ENCODE assay signal across 10 cellular contexts in genomic region chr22:50262460-50262911, GRCh38. TPM values are rescaled to one million over a fixed set of nuclear protein-coding genes. Genes with fewer than 3 reads are reported as not detected.
DNase-seq lines count a peak whose midpoint lies in the region.
"Had no signal": no experiment of that assay in that cellular context is flagged by ENCODE, and none has a peak within 500 bp of the region (broad histone marks: within the 10 kb centered on the region; RNA-seq: fewer than 3 reads in every experiment).

No MANE protein-coding gene starts in this region.

- no peaks in the 10 kb centered on the region for H3K9me3 Mint-ChIP-seq in activated CD4-positive, alpha-beta memory T cell treated with anti-CD3 and anti-CD28 coated beads for 36 hours

- POLR2A ChIA-PET in activated CD4-positive, alpha-beta memory T cell treated with anti-CD3 and anti-CD28 coated beads for 36 hours (lab: Charles Lee): interaction anchor here (3.5 kb wide), 1 partner anchor 11 kb away, joined by 15 read pairs; the partner anchor contains the start of gene HDAC10

- H3K27me3 Mint-ChIP-seq in activated CD4-positive, alpha-beta memory T cell treated with anti-CD3 and anti-CD28 coated beads for 36 hours: peaks cover 19% of the 10 kb centered on the region

- no peak overlapping the region for H3K27ac Mint-ChIP-seq in activated CD4-positive, alpha-beta memory T cell treated with anti-CD3 and anti-CD28 coated beads for 36 hours

- peak overlapping the region; percentile 61 for H3K4me3 Mint-ChIP-seq in activated CD4-positive, alpha-beta memory T cell treated with anti-CD3 and anti-CD28 coated beads for 36 hours

- CTCF ChIA-PET in activated CD4-positive, alpha-beta memory T cell treated with anti-CD3 and anti-CD28 coated beads for 36 hours (lab: Charles Lee): interaction anchor here (1.9 kb wide), 1 partner anchor 22 kb away, joined by 5 read pairs; no protein-coding TSS in a partner anchor

- H3K36me3 Mint-ChIP-seq in activated CD4-positive, alpha-beta memory T cell treated with anti-CD3 and anti-CD28 coated beads for 36 hours: no peaks in the 10 kb centered on the region

- DNase-seq in DMS53 (lab: John Stamatoyannopoulos, UW): peak; percentile 65
- DNase-seq in DMS53 treated with DMSO at 0.1 percent for 48 hours (lab: John Stamatoyannopoulos, UW; ENCODE audit: unreplicated experiment): no peak
- peak; percentile 44 for DNase-seq in HT1080 (ENCODE audit: low read depth)
- DNase-seq in activated CD4-positive, alpha-beta memory T cell treated with anti-CD3 and anti-CD28 coated beads for 36 hours: peak; percentile 29
- peak; percentile 47 for DNase-seq in myocyte (ENCODE audit: low read depth)
- DNase-seq in NOMO-1 treated with dmso at 0.1 percent for 144 hours (lab: John Stamatoyannopoulos, UW; ENCODE audit: unreplicated experiment): no peak
- no peak for DNase-seq in G401 (ENCODE audit: low spot score)
- DNase-seq in middle frontal gyrus (ENCODE audit: extremely low spot score, low spot score): no peak
- DNase-seq: NCI-H146, T-helper 9 cell had no signal

- intact Hi-C loops in activated CD4-positive, alpha-beta memory T cell treated with anti-CD3 and anti-CD28 coated beads for 36 hours (cut with micrococcal nuclease): no loop called here

- in situ Hi-C loops in G401 (cut with HindIII; ENCODE audit: low sequenced_read_pairs): no loop called here

- H3K4me1 Mint-ChIP-seq in activated CD4-positive, alpha-beta memory T cell treated with anti-CD3 and anti-CD28 coated beads for 36 hours (ENCODE audit: low read depth): peaks cover 5% of the 10 kb centered on the region

RNA-seq across cellular contexts. Expression of gene MAPK12, which starts 1.0 kb away (rescaled TPM):
- 50.1 and 50.6 TPM in 2 replicates for total RNA-seq in HT1080 (2014; rRNA removed; shearing (Covaris generic))
- 34.3 and 41.5 TPM in 2 replicates for polyA plus RNA-seq in HT1080 (2015; cell fraction: cytosol; rRNA removed)
- polyA plus RNA-seq in HT1080 (2015; cell fraction: nucleus; rRNA removed): 159 and 182 TPM in 2 replicates
- 1 to 10 TPM; 9.1 to 9.7 TPM for total RNA-seq in activated CD4-positive, alpha-beta memory T cell treated with anti-CD3 and anti-CD28 coated beads for 36 hours
- total RNA-seq in myocyte: 27.9 and 30.0 TPM in 2 replicates
- polyA plus RNA-seq in myocyte (2012): 15.1 TPM
- 155 and 158 TPM in 2 replicates for total RNA-seq in G401 (2014; rRNA removed; shearing (Covaris generic))

RNA-seq across cellular contexts. Expression of gene MAPK11, which starts 7.7 kb away (rescaled TPM):
- total RNA-seq in HT1080 (2014; rRNA removed; shearing (Covaris generic)): 12.6 and 18.0 TPM in 2 replicates
- polyA plus RNA-seq in HT1080 (2015; cell fraction: cytosol; rRNA removed): 12.1 and 14.3 TPM in 2 replicates
- polyA plus RNA-seq in HT1080 (2015; cell fraction: nucleus; rRNA removed): 42.7 and 47.7 TPM in 2 replicates
- total RNA-seq in activated CD4-positive, alpha-beta memory T cell treated with anti-CD3 and anti-CD28 coated beads for 36 hours: 10 to 100 TPM; 23.1 to 24.6 TPM
- 3.2 and 3.3 TPM in 2 replicates for total RNA-seq in myocyte
- 6.0 TPM for polyA plus RNA-seq in myocyte (2012)
- total RNA-seq in G401 (2014; rRNA removed; shearing (Covaris generic)): 21.3 and 21.5 TPM in 2 replicates

RNA-seq across cellular contexts. Expression of gene HDAC10, which starts 11.4 kb away (rescaled TPM):
- 13.6 and 14.5 TPM in 2 replicates for total RNA-seq in HT1080 (2014; rRNA removed; shearing (Covaris generic))
- polyA plus RNA-seq in HT1080 (2015; cell fraction: cytosol; rRNA removed): 20.3 and 20.6 TPM in 2 replicates
- polyA plus RNA-seq in HT1080 (2015; cell fraction: nucleus; rRNA removed): 190 and 200 TPM in 2 replicates
- total RNA-seq in activated CD4-positive, alpha-beta memory T cell treated with anti-CD3 and anti-CD28 coated beads for 36 hours: 10 to 100 TPM; 46.1 to 47.6 TPM
- total RNA-seq in myocyte: 12.9 and 22.5 TPM in 2 replicates
- polyA plus RNA-seq in myocyte (2012): 19.8 TPM
- 6.1 and 28.5 TPM in 2 replicates for total RNA-seq in G401 (2014; rRNA removed; shearing (Covaris generic))

RNA-seq across cellular contexts. Expression of gene TUBGCP6, which starts 17.7 kb away (rescaled TPM):
- 13.1 and 14.2 TPM in 2 replicates for total RNA-seq in HT1080 (2014; rRNA removed; shearing (Covaris generic))
- polyA plus RNA-seq in HT1080 (2015; cell fraction: cytosol; rRNA removed): 3.9 and 5.5 TPM in 2 replicates
- polyA plus RNA-seq in HT1080 (2015; cell fraction: nucleus; rRNA removed): 82.8 and 86.1 TPM in 2 replicates
- 10 to 100 TPM; 41.4 to 43.8 TPM for total RNA-seq in activated CD4-positive, alpha-beta memory T cell treated with anti-CD3 and anti-CD28 coated beads for 36 hours
- total RNA-seq in myocyte: 33.7 and 35.4 TPM in 2 replicates
- polyA plus RNA-seq in myocyte (2012): 26.1 TPM
- 15.1 and 17.0 TPM in 2 replicates for total RNA-seq in G401 (2014; rRNA removed; shearing (Covaris generic))

RNA-seq across cellular contexts. Expression of gene PLXNB2, which starts 45.0 kb away (rescaled TPM):
- total RNA-seq in HT1080 (2014; rRNA removed; shearing (Covaris generic)): 73.4 and 84.1 TPM in 2 replicates
- 107 and 112 TPM in 2 replicates for polyA plus RNA-seq in HT1080 (2015; cell fraction: cytosol; rRNA removed)
- polyA plus RNA-seq in HT1080 (2015; cell fraction: nucleus; rRNA removed): 340 and 353 TPM in 2 replicates
- total RNA-seq in activated CD4-positive, alpha-beta memory T cell treated with anti-CD3 and anti-CD28 coated beads for 36 hours: 1 to 10 TPM; 6.3 to 8.3 TPM
- 112 and 163 TPM in 2 replicates for total RNA-seq in myocyte
- 255 TPM for polyA plus RNA-seq in myocyte (2012)
- 93.4 and 100 TPM in 2 replicates for total RNA-seq in G401 (2014; rRNA removed; shearing (Covaris generic))

Comparison
In these comparisons a context has a peak if more than half of its experiments do, and no peak if none do; other contexts are left out.
1. DNase-seq: peak in DMS53 (single experiment), HT1080 (single experiment), activated CD4-positive, alpha-beta memory T cell treated with anti-CD3 and anti-CD28 coated beads for 36 hours (single experiment) and myocyte (single experiment); none in DMS53 treated with DMSO at 0.1 percent for 48 hours (single experiment), NOMO-1 treated with dmso at 0.1 percent for 144 hours (single experiment), G401 (single experiment) and middle frontal gyrus (single experiment).